In the genomic region with DNA sequence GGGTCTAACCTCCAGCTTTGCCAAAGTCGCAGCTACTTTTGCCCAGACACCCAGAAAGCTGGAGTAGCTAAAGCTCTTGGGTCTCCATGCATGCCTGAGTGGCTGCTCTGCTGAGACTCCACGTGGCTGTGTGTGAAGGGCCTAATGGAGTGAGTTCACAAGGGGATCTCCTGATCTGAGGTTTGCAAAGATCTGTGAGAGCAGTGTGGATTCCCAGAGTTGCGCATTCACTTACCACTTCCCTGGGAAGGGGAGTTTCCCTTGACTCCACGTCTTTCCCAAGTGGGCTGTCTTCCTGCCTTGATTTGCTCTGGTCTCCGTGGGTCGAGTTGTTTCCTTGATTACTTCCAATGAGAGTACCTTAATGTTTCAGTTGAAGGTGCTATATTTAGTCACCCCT, we compare ENCODE assay signal across 26 cellular contexts. TPM values are rescaled to one million over a fixed set of nuclear protein-coding genes. Genes with fewer than 3 reads are reported as not detected.
A peak's percentile ranks its signal among the peaks of the same experiment; 100 is the strongest.
DNase-seq lines count a peak whose midpoint lies in the region; ATAC-seq, FAIRE-seq and TF ChIP-seq lines count a peak whose summit lies in the region.
"Had no signal": no experiment of that assay in that cellular context is flagged by ENCODE, and none has a peak within 500 bp of the region (broad histone marks: within the 10 kb centered on the region; RNA-seq: fewer than 3 reads in every experiment).

No MANE protein-coding gene starts in this region.

- CTCF ChIA-PET in RWPE1 (lab: Yijun Ruan, JAX) (interaction anchor here (0.5 to 0.7 kb wide), 5 partner anchors 18 to 144 kb away, joined by 3 to 5 read pairs (median 3); partner anchors contain the start of genes CDKN2A and CDKN2B-AS1), H1 (lab: Charles Lee; ENCODE audit: partially characterized antibody) (interaction anchor here (1.0 to 1.6 kb wide), 2 partner anchors 13 to 93 kb away, joined by 3 to 4 read pairs; no protein-coding TSS in a partner anchor)

- peaks cover 7% of the 10 kb centered on the region for H3K4me1 ChIP-seq in GM23338 (ENCODE audit: insufficient read depth)
- no peaks in the 10 kb centered on the region for H3K4me1 ChIP-seq in H1 (replicated peaks in 1 of 4; ENCODE audit: control insufficient read depth in 3 of 4, insufficient read depth in 4 of 4, low read length in 3 of 4)
- H3K4me1 ChIP-seq in mesendoderm (ENCODE audit: control insufficient read depth, low read depth, low read length) = peaks cover 2% of the 10 kb centered on the region
- peaks cover 0 to 9% (median 3%) of the 10 kb centered on the region in 4 donors for H3K4me1 ChIP-seq in transverse colon
- H3K4me1 ChIP-seq: BE2C had no signal

- H3K27ac Mint-ChIP-seq in GM23338 = no peak overlapping the region
- H3K27ac Mint-ChIP-seq: CD14-positive monocyte; CD4-positive, alpha-beta T cell; CD8-positive, alpha-beta memory T cell had no signal

- H3K4me2 ChIP-seq in GM23338 (no peak overlapping the region), H1 (ENCODE audit: insufficient read depth in 1 of 2, low read depth in 2 of 2, low read length in 2 of 2) (no peak overlapping the region), mesendoderm (ENCODE audit: low read length) (no peak overlapping the region)

- H3K79me1 ChIP-seq in H1 (ENCODE audit: low read depth, low read length) (no peaks in the 10 kb centered on the region), mesendoderm (ENCODE audit: low read length) (no peaks in the 10 kb centered on the region)

- H3K36me3 Mint-ChIP-seq in GM23338 (ENCODE audit: low read depth) = no peaks in the 10 kb centered on the region
- H3K36me3 Mint-ChIP-seq: CD14-positive monocyte had no signal

- ATAC-seq in GM23338 = no peak
- ATAC-seq in GM18870 (IDR thresholded peaks at IDR 0.05; ENCODE audit: unreplicated experiment) = no peak
- no peak for ATAC-seq in HG03095 (IDR thresholded peaks at IDR 0.05; ENCODE audit: unreplicated experiment)
- ATAC-seq: HCT116 had no signal

- H3K9ac ChIP-seq in H1 (replicated peaks in 1 of 4; ENCODE audit: extremely low read depth in 1 of 4, low read depth in 3 of 4, low read length in 3 of 4) (no peak overlapping the region), mesendoderm (ENCODE audit: low read length) (no peak overlapping the region)
- H3K9ac ChIP-seq: BLaER1 treated with 17β-estradiol and CSF1 and Interleukin-3, amounts not matched to agents 10 nM and 100 nM had no signal

- H3K23me2 ChIP-seq in H1 (ENCODE audit: low read depth, low read length) = no peaks in the 10 kb centered on the region

- no peak overlapping the region for H4K91ac ChIP-seq in H1 (replicated peaks; ENCODE audit: insufficient read length, low read length)

- H3K36me3 ChIP-seq in GM23338 (ENCODE audit: insufficient read depth) (no peaks in the 10 kb centered on the region), H1 (ENCODE audit: control insufficient read depth in 2 of 4, insufficient read depth in 4 of 4, low read length in 3 of 4) (no peaks in the 10 kb centered on the region), mesendoderm (ENCODE audit: control insufficient read depth, insufficient read depth, low read length) (no peaks in the 10 kb centered on the region), transverse colon (no peaks in the 10 kb centered on the region)
- H3K36me3 ChIP-seq: BE2C had no signal

- H4K8ac ChIP-seq in H1 (ENCODE audit: extremely low read depth, insufficient read depth, low read length) = no peak overlapping the region
- H4K8ac ChIP-seq in mesendoderm (ENCODE audit: low read depth, low read length) = no peak overlapping the region

- POLR2A ChIA-PET in RWPE1 (lab: Yijun Ruan, JAX; ENCODE audit: low non-redundant PET) = no interaction called here
- POLR2A ChIA-PET in H1 (lab: Charles Lee; ENCODE audit: partially characterized antibody) = no interaction called here

- 84% methylated on average over 6 of the region's 6 CpGs; no CpG with 5 or more reads in 1 of the 2 experiments for whole genome bisulfite sequencing in H1 (ENCODE audit: extremely low coverage in 1 of 2, insufficient coverage in 1 of 2, insufficient read length in 1 of 2, insufficient replicate concordance in 2 of 2, low coverage in 1 of 2, low lambda C conversion rate in 2 of 2, missing lambda C conversion rate in 1 of 2), 2 experiments
- no CpG with 5 or more reads among the region's 6 CpGs for WGBS in mesendoderm (ENCODE audit: extremely low coverage, insufficient coverage, low lambda C conversion rate)
- WGBS in transverse colon (ENCODE audit: low coverage in 1 of 2), 2 donors = 58 to 66% methylated on average over 2 to 6 of the region's 6 CpGs

- FAIRE-seq in H1 (lab: Jason Lieb, UNC) = no peak
- FAIRE-seq: D721Med, GM12892, GM19239 had no signal

- peaks cover 6% of the 10 kb centered on the region for H3K4me1 Mint-ChIP-seq in GM23338
- H3K4me1 Mint-ChIP-seq: CD8-positive, alpha-beta memory T cell had no signal

- H2BK20ac ChIP-seq in H1 (ENCODE audit: low read length) = no peak overlapping the region

- intact Hi-C loops in transverse colon (cut with DNase I; ENCODE audit: low total_unique reads) = no loop called here

- H3K27me3 ChIP-seq in GM23338 (ENCODE audit: insufficient read depth) = no peaks in the 10 kb centered on the region
- H3K27me3 ChIP-seq in H1 (replicated peaks in 1 of 4; ENCODE audit: control insufficient read depth in 3 of 4, extremely low read depth in 1 of 4, insufficient read depth in 3 of 4, low read length in 3 of 4) = no peaks in the 10 kb centered on the region
- no peaks in the 10 kb centered on the region for H3K27me3 ChIP-seq in mesendoderm (ENCODE audit: insufficient read depth, low read length, poor library complexity)
- no peaks in the 10 kb centered on the region for H3K27me3 ChIP-seq in transverse colon
- H3K27me3 ChIP-seq: BE2C; BLaER1 treated with 17β-estradiol and CSF1 and Interleukin-3, amounts not matched to agents 10 nM and 100 nM had no signal

- no peak overlapping the region for H2AK5ac ChIP-seq in H1 (ENCODE audit: low read depth, low read length)
- H2AK5ac ChIP-seq in mesendoderm (ENCODE audit: low read length) = no peak overlapping the region

- no peak for TF ChIP-seq POLR2A in H1 (IDR thresholded peaks at IDR 0.05; ENCODE audit: control extremely low read depth in 1 of 2, low read depth in 2 of 2, low read length in 2 of 2)
- TF ChIP-seq POLR2A in transverse colon (IDR thresholded peaks at IDR 0.05) = no peak

- H2BK15ac ChIP-seq in H1 (ENCODE audit: low read length) (no peak overlapping the region), mesendoderm (replicated peaks; ENCODE audit: low read depth) (no peak overlapping the region)

- H3K4me3 Mint-ChIP-seq in GM23338 = no peak overlapping the region
- H3K4me3 Mint-ChIP-seq: CD14-positive monocyte; CD4-positive, alpha-beta T cell; CD8-positive, alpha-beta memory T cell; H9 had no signal

- H3K4me3 ChIP-seq in GM23338 (no peak overlapping the region), H1 (ENCODE audit: extremely low read depth in 1 of 4, insufficient read depth in 2 of 4, low read depth in 3 of 4, low read length in 4 of 4) (no peak overlapping the region), mesendoderm (ENCODE audit: low read length) (no peak overlapping the region), transverse colon (no peak overlapping the region)
- H3K4me3 ChIP-seq: BLaER1 treated with 17β-estradiol and CSF1 and Interleukin-3, amounts not matched to agents 10 nM and 100 nM had no signal

- in situ Hi-C loops in transverse colon (cut with MboI; ENCODE audit: low pct_ligation_motif_present in 1 of 4, low pct_unique_long_range_greater_than_20kb in 1 of 4, low sequenced_read_pairs in 3 of 4) = loop anchor here in 1 of 4 donors (25.0 kb wide), 1 partner anchor 436 kb away; no protein-coding TSS in a partner anchor

- H3K9me3 Mint-ChIP-seq in GM23338 = no peaks in the 10 kb centered on the region
- H3K9me3 Mint-ChIP-seq: CD8-positive, alpha-beta memory T cell; H9 had no signal

- no peak for TF ChIP-seq RAD21 in H1 (IDR thresholded peaks at IDR 0.05 in 1 of 2, conservative IDR thresholded peaks at IDR 0.05 in 1 of 2; ENCODE audit: low read depth in 2 of 2, low read length in 2 of 2)

- H2AFZ ChIP-seq in GM23338 = peak overlapping the region; percentile 59; the same call in 1 of the 2 replicates
- peak overlapping the region; percentile 55; the same call in 1 of the 2 replicates for H2AFZ ChIP-seq in H1 (ENCODE audit: low read length)

- H2BK12ac ChIP-seq in H1 (ENCODE audit: low read depth, low read length) = no peak overlapping the region

- H3K23ac ChIP-seq in H1 (ENCODE audit: insufficient read length) (no peak overlapping the region), mesendoderm (ENCODE audit: low read length) (no peak overlapping the region)

- peaks cover 9% of the 10 kb centered on the region; the same call in 1 of the 2 replicates for H3K9me2 ChIP-seq in GM23338 (ENCODE audit: insufficient read depth)

- H3K18ac ChIP-seq in H1 (ENCODE audit: extremely low read depth, low read length) (no peak overlapping the region), mesendoderm (ENCODE audit: low read length) (no peak overlapping the region)

- H3K56ac ChIP-seq in H1 (replicated peaks; ENCODE audit: insufficient read length, low read depth, low read length) (no peak overlapping the region), mesendoderm (ENCODE audit: low read length) (no peak overlapping the region)

- H3K9me3 ChIP-seq in H1 (ENCODE audit: insufficient read depth in 2 of 2, low read depth in 1 of 2, low read length in 1 of 2) = no peaks in the 10 kb centered on the region
- H3K9me3 ChIP-seq in transverse colon = no peaks in the 10 kb centered on the region
- H3K9me3 ChIP-seq: BE2C had no signal

- no peak overlapping the region for H2BK120ac ChIP-seq in H1 (replicated peaks; ENCODE audit: low read depth, low read length)
- H2BK120ac ChIP-seq in mesendoderm (ENCODE audit: low read depth, low read length) = no peak overlapping the region

- no peak overlapping the region for H3K27ac ChIP-seq in GM23338 (ENCODE audit: low read depth)
- H3K27ac ChIP-seq in RWPE1 = peak overlapping the region; percentile 29
- no peak overlapping the region for H3K27ac ChIP-seq in H1 (ENCODE audit: low read depth, low read length)
- H3K27ac ChIP-seq in mesendoderm (ENCODE audit: low read depth, low read length) = no peak overlapping the region
- H3K27ac ChIP-seq in transverse colon = no peak overlapping the region
- H3K27ac ChIP-seq: BLaER1 treated with 17β-estradiol and CSF1 and Interleukin-3, amounts not matched to agents 10 nM and 100 nM had no signal

- TF ChIP-seq CTCF in GM23338 (conservative IDR thresholded peaks at IDR 0.05; ENCODE audit: low read depth in 2 of 2) = no peak
- TF ChIP-seq CTCF in RWPE1 (conservative IDR thresholded peaks at IDR 0.05; ENCODE audit: low read depth) = no peak
- TF ChIP-seq CTCF in H1 (IDR thresholded peaks at IDR 0.05; ENCODE audit: control extremely low read depth in 1 of 3, insufficient read depth in 1 of 3, low read depth in 1 of 3, low read length in 3 of 3) = no peak
- TF ChIP-seq CTCF in transverse colon (IDR thresholded peaks at IDR 0.05) = no peak

- H3F3A ChIP-seq in GM23338 (replicated peaks; ENCODE audit: low read depth) = no peaks in the 10 kb centered on the region

- no peak overlapping the region for H2BK5ac ChIP-seq in H1 (ENCODE audit: low read depth, low read length)
- H2BK5ac ChIP-seq in mesendoderm (ENCODE audit: low read length) = no peak overlapping the region

- H4K20me1 ChIP-seq in GM23338 (replicated peaks; ENCODE audit: insufficient read depth) = no peaks in the 10 kb centered on the region
- H4K20me1 ChIP-seq in H1 (replicated peaks in 1 of 2; ENCODE audit: control insufficient read depth in 1 of 2, insufficient read depth in 2 of 2, low read length in 2 of 2) = no peaks in the 10 kb centered on the region
- H4K20me1 ChIP-seq: BLaER1 treated with 17β-estradiol and CSF1 and Interleukin-3, amounts not matched to agents 10 nM and 100 nM had no signal

- no peak overlapping the region for H3K4ac ChIP-seq in H1 (replicated peaks; ENCODE audit: insufficient read length, low read depth, low read length)
- H3K4ac ChIP-seq in mesendoderm (ENCODE audit: low read depth, low read length) = no peak overlapping the region

- H3K14ac ChIP-seq in H1 (ENCODE audit: insufficient read length) = no peak overlapping the region

- no peaks in the 10 kb centered on the region for H3K27me3 Mint-ChIP-seq in GM23338 (ENCODE audit: insufficient read depth, low read depth, poor library complexity)

- TF ChIP-seq EP300 in H1 (IDR thresholded peaks at IDR 0.05; ENCODE audit: borderline replicate concordance in 1 of 2, low read depth in 2 of 2, low read length in 2 of 2) = no peak
- no peak for TF ChIP-seq EP300 in transverse colon (IDR thresholded peaks at IDR 0.05; ENCODE audit: low read depth)

- H3K79me2 ChIP-seq in GM23338 (replicated peaks; ENCODE audit: insufficient read depth) = no peaks in the 10 kb centered on the region
- H3K79me2 ChIP-seq in H1 (ENCODE audit: control insufficient read depth in 1 of 2, insufficient read depth in 2 of 2, low read length in 2 of 2) = no peaks in the 10 kb centered on the region
- no peaks in the 10 kb centered on the region for H3K79me2 ChIP-seq in mesendoderm (ENCODE audit: control insufficient read depth, insufficient read depth, low read length)

- no peak overlapping the region for H4K5ac ChIP-seq in H1 (ENCODE audit: insufficient read length, low read depth, low read length)
- H4K5ac ChIP-seq in mesendoderm (ENCODE audit: low read length) = no peak overlapping the region

- no peak for DNase-seq in GM23338 (ENCODE audit: low spot score)
- no peak for DNase-seq in RWPE1 (ENCODE audit: low spot score)
- DNase-seq in H1 (ENCODE audit: low read depth in 1 of 2, low spot score in 2 of 2) = no peak
- peak; percentile 16 for DNase-seq in mesendoderm
- no peak for DNase-seq in transverse colon
- no peak for DNase-seq in AG08395 (ENCODE audit: low spot score)
- DNase-seq: AML-193; BE2C; CD4-positive, alpha-beta T cell; CD8-positive, alpha-beta memory T cell; DMS 273 treated with DMSO at 0.1 percent for 48 hours; DMS79; GF-D8; H9 had no signal

RNA-seq across cellular contexts. Expression of gene CDKN2B, which starts 17.6 kb away (rescaled TPM):
- 0.31 and 0.83 TPM in 2 replicates for total RNA-seq in GM23338 (2014; rRNA removed; shearing (Covaris generic))
- 0.09 and 0.29 TPM in 2 replicates for polyA plus RNA-seq in GM23338 (2016; fragmentation: Nextera tagmentation; extraction: Ambion mirVana)
- 0.31 and 0.88 TPM in 2 replicates for total RNA-seq in H1 (2021; fragmentation: NEBNext Ultra II Directional; extraction: Animal tissue kit (Norgen Biotek cat#: 25700))
- polyA plus RNA-seq in H1 (2011; rRNA removed) = 0.11 and 0.20 TPM in 2 replicates
- polyA plus RNA-seq in H1 (2011; cell fraction: cytosol; rRNA removed) = 0.06 TPM
- polyA plus RNA-seq in H1 (2011; cell fraction: nucleus; rRNA removed) = 0.07 TPM
- 0.10 to 0.80 TPM (median 0.17 TPM) in 4 replicates for polyA plus RNA-seq in H1 (2012, experiment 1 of 2)
- not detected for polyA plus RNA-seq in H1 (2012, experiment 2 of 2)
- 0.10 TPM for polyA plus RNA-seq in H1 (2013, experiment 1 of 2)
- polyA plus RNA-seq in H1 (2013, experiment 2 of 2) = 0.15 TPM
- polyA minus RNA-seq in H1 (2011; rRNA and poly(A)+ RNA removed) = not detected in 2 replicates
- not detected for polyA minus RNA-seq in H1 (2011; cell fraction: cytosol; rRNA and poly(A)+ RNA removed)
- polyA minus RNA-seq in H1 (2011; cell fraction: nucleus; rRNA and poly(A)+ RNA removed) = 2.1 TPM
- 1.0 TPM for polyA plus RNA-seq in mesendoderm (2013, experiment 1 of 2)
- 1.3 TPM for polyA plus RNA-seq in mesendoderm (2013, experiment 2 of 2)
- total RNA-seq in transverse colon = 100 to 1,000 TPM in 3 of 4 donors, 10 to 100 TPM in 1; 36.8 to 430 (median 265) TPM
- total RNA-seq: A172; CD4-positive, alpha-beta T cell; Daoy; H4 had no signal

RNA-seq across cellular contexts. Expression of gene CDKN2B-AS1, which starts 32.1 kb away (rescaled TPM):
- total RNA-seq in GM23338 (2014; rRNA removed; shearing (Covaris generic)) = 0.14 TPM in 1 of 2 replicates, not detected in the other
- polyA plus RNA-seq in GM23338 (2016; fragmentation: Nextera tagmentation; extraction: Ambion mirVana) (not detected in 2 replicates), H1 (2011; rRNA removed) (not detected in 2 replicates)
- not detected in 2 replicates for total RNA-seq in H1 (2021; fragmentation: NEBNext Ultra II Directional; extraction: Animal tissue kit (Norgen Biotek cat#: 25700))
- polyA plus RNA-seq in H1 (2011; cell fraction: cytosol; rRNA removed) = not detected
- polyA plus RNA-seq in H1 (2011; cell fraction: nucleus; rRNA removed) = not detected
- not detected in 4 replicates for polyA plus RNA-seq in H1 (2012, experiment 1 of 2)
- polyA plus RNA-seq in H1 (2012, experiment 2 of 2) = not detected
- not detected for polyA plus RNA-seq in H1 (2013, experiment 1 of 2)
- not detected for polyA plus RNA-seq in H1 (2013, experiment 2 of 2)
- not detected in 2 replicates for polyA minus RNA-seq in H1 (2011; rRNA and poly(A)+ RNA removed)
- polyA minus RNA-seq in H1 (2011; cell fraction: cytosol; rRNA and poly(A)+ RNA removed) = not detected
- not detected for polyA minus RNA-seq in H1 (2011; cell fraction: nucleus; rRNA and poly(A)+ RNA removed)
- 0.10 TPM for polyA plus RNA-seq in mesendoderm (2013, experiment 1 of 2)
- 0.06 TPM for polyA plus RNA-seq in mesendoderm (2013, experiment 2 of 2)
- total RNA-seq in transverse colon = 100 to 1,000 TPM in 1 of 4 donors, 10 to 100 TPM in 2, under 1 TPM in 1; 1.00 to 152 (median 46.0) TPM
- total RNA-seq: A172, Daoy, G401, H4, H9 had no signal
- polyA plus RNA-seq: CD8-positive, alpha-beta memory T cell had no signal

RNA-seq across cellular contexts. Expression of gene CDKN2A, which starts 32.5 kb away (rescaled TPM):
- 0.87 and 4.0 TPM in 2 replicates for total RNA-seq in GM23338 (2014; rRNA removed; shearing (Covaris generic))
- polyA plus RNA-seq in GM23338 (2016; fragmentation: Nextera tagmentation; extraction: Ambion mirVana) (1.2 and 2.7 TPM in 2 replicates), H1 (2011; rRNA removed) (0.51 and 0.91 TPM in 2 replicates)
- total RNA-seq in H1 (2021; fragmentation: NEBNext Ultra II Directional; extraction: Animal tissue kit (Norgen Biotek cat#: 25700)) = 0.69 and 0.73 TPM in 2 replicates
- 0.52 TPM for polyA plus RNA-seq in H1 (2011; cell fraction: cytosol; rRNA removed)
- polyA plus RNA-seq in H1 (2011; cell fraction: nucleus; rRNA removed) = 0.50 TPM
- polyA plus RNA-seq in H1 (2012, experiment 1 of 2) = 0.21 to 0.46 TPM (median 0.37 TPM) in 3 of 4 replicates, not detected in the other
- 0.56 TPM for polyA plus RNA-seq in H1 (2012, experiment 2 of 2)
- polyA plus RNA-seq in H1 (2013, experiment 1 of 2) = 0.85 TPM
- polyA plus RNA-seq in H1 (2013, experiment 2 of 2) = 0.77 TPM
- not detected in 2 replicates for polyA minus RNA-seq in H1 (2011; rRNA and poly(A)+ RNA removed)
- 1.1 TPM for polyA minus RNA-seq in H1 (2011; cell fraction: cytosol; rRNA and poly(A)+ RNA removed)
- polyA minus RNA-seq in H1 (2011; cell fraction: nucleus; rRNA and poly(A)+ RNA removed) = 3.7 TPM
- 1.2 TPM for polyA plus RNA-seq in mesendoderm (2013, experiment 1 of 2)
- 1.2 TPM for polyA plus RNA-seq in mesendoderm (2013, experiment 2 of 2)
- total RNA-seq in transverse colon = 1 to 10 TPM in 2 of 4 donors, not detected in 2; 2.2 to 8.6 TPM
- total RNA-seq: A172, Daoy had no signal

Comparison
In these comparisons a context has a peak if more than half of its experiments do, and no peak if none do; other contexts are left out.
1. RNA of gene CDKN2B, which starts 17.6 kb away (total RNA-seq): 36.8 to 430 TPM in transverse colon; 0.31 to 0.88 TPM in H1 and 0.31 to 0.83 TPM in GM23338; every median in the first group is over 10 times any median in the second.